In the genomic region with DNA sequence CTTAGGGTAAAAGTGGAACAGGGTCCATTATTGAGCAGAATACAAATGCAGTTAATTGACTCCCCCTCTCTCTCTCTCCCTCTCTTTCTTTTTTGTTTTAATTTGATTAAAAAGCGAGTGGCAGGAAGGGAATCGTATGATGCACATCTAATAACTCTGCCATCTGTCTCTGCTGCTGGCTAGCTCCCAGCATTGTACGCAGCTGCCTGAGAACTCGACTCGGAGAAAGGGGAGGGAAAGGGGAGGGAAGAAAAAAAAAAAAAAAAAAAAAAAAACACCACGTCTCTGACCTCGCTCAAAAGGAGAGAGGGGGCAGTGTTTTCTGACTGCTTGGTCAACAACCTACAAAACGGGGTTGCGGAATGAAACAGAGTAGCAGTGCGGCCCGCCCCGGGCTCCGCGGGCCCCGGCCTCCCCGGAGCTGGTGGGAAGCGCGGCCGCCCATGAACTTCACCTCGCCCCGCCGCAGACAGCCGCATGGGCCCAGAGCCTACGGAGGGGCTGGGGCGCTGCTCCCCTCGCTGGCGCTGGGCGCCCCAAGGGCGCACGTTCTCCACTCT, we compare ENCODE assay signal across 8 cellular contexts.
DNase-seq lines count a peak whose midpoint lies in the region; ATAC-seq and TF ChIP-seq lines count a peak whose summit lies in the region.

No MANE protein-coding gene starts in this region.

- CTCF ChIA-PET in activated CD8-positive, alpha-beta memory T cell treated with anti-CD3 and anti-CD28 coated beads, Interleukin-2, amount 10 ng/mL, durations not matched to agents 7 days and 5 days (lab: Charles Lee): interaction anchor here (1.4 kb wide), 1 partner anchor 10 kb away, joined by 3 read pairs; no protein-coding TSS in a partner anchor

- no peak for TF ChIP-seq EP300 in esophagus muscularis mucosa (IDR thresholded peaks at IDR 0.05)

- intact Hi-C loops in esophagus muscularis mucosa (cut with DNase I) (loop anchor here (5.0 to 10.0 kb wide), 3 partner anchors 83 to 263 kb away; partner anchors contain the start of gene TCF4), mucosa of descending colon (cut with DNase I, micrococcal nuclease) (no loop called here)

- no peak for TF ChIP-seq POLR2A in esophagus muscularis mucosa (IDR thresholded peaks at IDR 0.05; ENCODE audit: low read depth)

- peak; percentile 47 for ATAC-seq in activated CD8-positive, alpha-beta memory T cell treated with anti-CD3 and anti-CD28 coated beads, Interleukin-2, amount 10 ng/mL, durations not matched to agents 7 days and 5 days
- ATAC-seq in mucosa of descending colon: peak; percentile 75

- TF ChIP-seq CTCF in HFFc6 (IDR thresholded peaks at IDR 0.05): peak; percentile 43
- peak in 1 of 3 experiments; percentile 11 for TF ChIP-seq CTCF in esophagus muscularis mucosa (IDR thresholded peaks at IDR 0.05)
- TF ChIP-seq CTCF in mucosa of descending colon (IDR thresholded peaks at IDR 0.05): no peak
- TF ChIP-seq CTCF in type B pancreatic cell (conservative IDR thresholded peaks at IDR 0.05): peak; percentile 20

- H3K27ac ChIP-seq in esophagus muscularis mucosa (replicated peaks in 1 of 4): peak overlapping the region; percentile 88 to 94 (median 91)

- no peaks in the 10 kb centered on the region for H3K36me3 ChIP-seq in esophagus muscularis mucosa
- no peaks in the 10 kb centered on the region for H3K36me3 ChIP-seq in mucosa of descending colon (ENCODE audit: low read depth)

- no peak for DNase-seq in activated CD8-positive, alpha-beta memory T cell treated with anti-CD3 and anti-CD28 coated beads, Interleukin-2, amount 10 ng/mL, durations not matched to agents 7 days and 5 days
- DNase-seq in activated CD8-positive, alpha-beta memory T cell treated with anti-CD3 and anti-CD28 coated beads, Interleukin-2, amount 50 U/mL, for 4 hours: no peak
- DNase-seq in HFFc6 (peak; percentile 94), NCI-H1092 (lab: John Stamatoyannopoulos, UW) (peak; percentile 92), esophagus muscularis mucosa (ENCODE audit: extremely low spot score) (no peak), mucosa of descending colon (peak; percentile 64 to 71 (median 67)), type B pancreatic cell (ENCODE audit: extremely low spot score, unreplicated experiment) (peak; percentile 76)
- no peak for DNase-seq in T-helper 2 cell treated with Interferon-gamma antibody and Interleukin-4, amounts not matched to agents 5 μg/mL and 100 μg/mL, for 36 hours (ENCODE audit: low spot score)

- H3K4me3 Mint-ChIP-seq in activated CD8-positive, alpha-beta memory T cell treated with anti-CD3 and anti-CD28 coated beads, Interleukin-2, amount 10 ng/mL, durations not matched to agents 7 days and 5 days: no peak overlapping the region
- H3K4me3 Mint-ChIP-seq in HFFc6 (peak overlapping the region; percentile 92), type B pancreatic cell (peak overlapping the region; percentile 93)
- peak overlapping the region; percentile 71 for H3K4me3 Mint-ChIP-seq in T-helper 2 cell treated with Interferon-gamma antibody and Interleukin-4, amounts not matched to agents 5 μg/mL and 100 μg/mL, for 36 hours

- no peaks in the 10 kb centered on the region for H3K9me3 ChIP-seq in esophagus muscularis mucosa
- no peaks in the 10 kb centered on the region for H3K9me3 ChIP-seq in mucosa of descending colon

- no peaks in the 10 kb centered on the region for H3K27me3 ChIP-seq in esophagus muscularis mucosa

- H3K27me3 Mint-ChIP-seq in activated CD8-positive, alpha-beta memory T cell treated with anti-CD3 and anti-CD28 coated beads, Interleukin-2, amount 10 ng/mL, durations not matched to agents 7 days and 5 days: peaks cover 43% of the 10 kb centered on the region
- peaks cover 3% of the 10 kb centered on the region for H3K27me3 Mint-ChIP-seq in HFFc6 (ENCODE audit: insufficient read depth)
- peaks cover 62% of the 10 kb centered on the region for H3K27me3 Mint-ChIP-seq in T-helper 2 cell treated with Interferon-gamma antibody and Interleukin-4, amounts not matched to agents 5 μg/mL and 100 μg/mL, for 36 hours (ENCODE audit: low read depth)
- H3K27me3 Mint-ChIP-seq in type B pancreatic cell: peaks cover 12% of the 10 kb centered on the region

- peak overlapping the region; percentile 60 to 77 (median 65) for H3K4me3 ChIP-seq in esophagus muscularis mucosa
- no peak overlapping the region for H3K4me3 ChIP-seq in mucosa of descending colon

- H3K36me3 Mint-ChIP-seq in activated CD8-positive, alpha-beta memory T cell treated with anti-CD3 and anti-CD28 coated beads, Interleukin-2, amount 10 ng/mL, durations not matched to agents 7 days and 5 days: peaks cover 1% of the 10 kb centered on the region
- H3K36me3 Mint-ChIP-seq in HFFc6 (ENCODE audit: low read depth) (no peaks in the 10 kb centered on the region), type B pancreatic cell (no peaks in the 10 kb centered on the region)
- no peaks in the 10 kb centered on the region for H3K36me3 Mint-ChIP-seq in T-helper 2 cell treated with Interferon-gamma antibody and Interleukin-4, amounts not matched to agents 5 μg/mL and 100 μg/mL, for 36 hours (ENCODE audit: low read depth)

- H3K27ac Mint-ChIP-seq in activated CD8-positive, alpha-beta memory T cell treated with anti-CD3 and anti-CD28 coated beads, Interleukin-2, amount 10 ng/mL, durations not matched to agents 7 days and 5 days: no peak overlapping the region
- H3K27ac Mint-ChIP-seq in HFFc6 (peak overlapping the region; percentile 87), type B pancreatic cell (peak overlapping the region; percentile 70)
- H3K27ac Mint-ChIP-seq in T-helper 2 cell treated with Interferon-gamma antibody and Interleukin-4, amounts not matched to agents 5 μg/mL and 100 μg/mL, for 36 hours: no peak overlapping the region

- H3K4me1 Mint-ChIP-seq in activated CD8-positive, alpha-beta memory T cell treated with anti-CD3 and anti-CD28 coated beads, Interleukin-2, amount 10 ng/mL, durations not matched to agents 7 days and 5 days: peaks cover 5% of the 10 kb centered on the region
- H3K4me1 Mint-ChIP-seq in HFFc6 (ENCODE audit: low read depth) (peaks cover 64% of the 10 kb centered on the region), type B pancreatic cell (ENCODE audit: unreplicated experiment) (peaks cover 22% of the 10 kb centered on the region)
- H3K4me1 Mint-ChIP-seq in T-helper 2 cell treated with Interferon-gamma antibody and Interleukin-4, amounts not matched to agents 5 μg/mL and 100 μg/mL, for 36 hours (ENCODE audit: low read depth): peaks cover 6% of the 10 kb centered on the region

- WGBS in esophagus muscularis mucosa: under 1% methylated on average over 17 of the region's 30 CpGs

- H3K4me1 ChIP-seq in esophagus muscularis mucosa (peaks cover 24 to 48% (median 31%) of the 10 kb centered on the region in 4 donors), mucosa of descending colon (ENCODE audit: low read depth) (no peaks in the 10 kb centered on the region)

- peaks cover 3% of the 10 kb centered on the region for H3K9me3 Mint-ChIP-seq in activated CD8-positive, alpha-beta memory T cell treated with anti-CD3 and anti-CD28 coated beads, Interleukin-2, amount 10 ng/mL, durations not matched to agents 7 days and 5 days (ENCODE audit: low read depth)
- H3K9me3 Mint-ChIP-seq in HFFc6 (no peaks in the 10 kb centered on the region), type B pancreatic cell (no peaks in the 10 kb centered on the region)
- H3K9me3 Mint-ChIP-seq in T-helper 2 cell treated with Interferon-gamma antibody and Interleukin-4, amounts not matched to agents 5 μg/mL and 100 μg/mL, for 36 hours: no peaks in the 10 kb centered on the region

Comparison
In these comparisons a context has a peak if more than half of its experiments do, and no peak if none do; other contexts are left out.
1. DNase-seq: peak in HFFc6 (single experiment), NCI-H1092 (single experiment), mucosa of descending colon (3 of 3) and type B pancreatic cell (single experiment); none in activated CD8-positive, alpha-beta memory T cell treated with anti-CD3 and anti-CD28 coated beads, Interleukin-2, amount 10 ng/mL, durations not matched to agents 7 days and 5 days (single experiment), activated CD8-positive, alpha-beta memory T cell treated with anti-CD3 and anti-CD28 coated beads, Interleukin-2, amount 50 U/mL, for 4 hours (single experiment), T-helper 2 cell treated with Interferon-gamma antibody and Interleukin-4, amounts not matched to agents 5 μg/mL and 100 μg/mL, for 36 hours (single experiment) and esophagus muscularis mucosa (single experiment).
2. H3K27ac Mint-ChIP-seq: peak in HFFc6 (single experiment) and type B pancreatic cell (single experiment); none in activated CD8-positive, alpha-beta memory T cell treated with anti-CD3 and anti-CD28 coated beads, Interleukin-2, amount 10 ng/mL, durations not matched to agents 7 days and 5 days (single experiment) and T-helper 2 cell treated with Interferon-gamma antibody and Interleukin-4, amounts not matched to agents 5 μg/mL and 100 μg/mL, for 36 hours (single experiment).